1 cellular context compared by ENCODE assay signal in the genomic region with DNA sequence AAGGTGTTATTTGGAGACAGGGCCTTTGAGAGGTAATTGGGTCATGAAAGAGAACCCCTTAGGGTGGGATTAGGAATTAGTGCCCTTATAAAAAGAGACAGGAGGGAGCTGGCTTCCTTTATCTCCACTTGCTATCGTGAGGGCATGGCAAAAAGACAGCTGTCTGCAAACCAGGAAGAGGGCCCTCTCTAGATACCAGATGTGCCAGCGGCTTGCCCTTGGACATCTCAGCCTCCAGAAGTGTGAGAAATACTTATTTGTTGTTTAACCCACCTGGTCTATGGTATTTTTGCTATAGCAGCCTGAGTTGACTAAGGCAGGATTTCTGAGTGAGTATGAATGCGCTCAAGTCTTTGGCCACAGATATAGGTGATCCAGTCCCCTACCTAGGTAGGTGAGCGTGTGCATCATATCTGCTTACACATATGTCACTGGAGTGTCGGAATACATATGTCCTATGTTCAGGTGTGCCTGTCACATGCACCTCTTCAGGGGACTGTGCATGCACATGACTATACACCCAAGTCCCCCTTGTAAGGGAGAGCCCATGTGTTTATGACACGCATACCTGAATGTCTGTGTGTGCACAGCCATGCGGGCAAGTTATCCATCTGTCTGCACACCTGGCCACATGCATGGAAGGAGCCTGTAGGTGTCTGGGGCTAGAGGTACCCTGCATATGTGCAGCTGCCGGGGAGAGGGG.
TF ChIP-seq lines count a peak whose summit lies in the region.

No MANE protein-coding gene starts in this region.

TF ChIP-seq in GM12878, 131 proteins besides CTCF, POLR2A, EP300 and RAD21:
- TF ChIP-seq RUNX3 (IDR thresholded peaks at IDR 0.05; ENCODE audit: low read length) (no peak), SIN3A (IDR thresholded peaks at IDR 0.05; ENCODE audit: low read depth, low read length) (no peak), SPI1 (IDR thresholded peaks at IDR 0.05; ENCODE audit: borderline replicate concordance, insufficient read depth, low read depth, low read length) (no peak), ZNF274 (IDR thresholded peaks at IDR 0.05; ENCODE audit: insufficient read depth, insufficient read length) (no peak), YBX1 (IDR thresholded peaks at IDR 0.05) (no peak)
- TF ChIP-seq, protein P1, sequence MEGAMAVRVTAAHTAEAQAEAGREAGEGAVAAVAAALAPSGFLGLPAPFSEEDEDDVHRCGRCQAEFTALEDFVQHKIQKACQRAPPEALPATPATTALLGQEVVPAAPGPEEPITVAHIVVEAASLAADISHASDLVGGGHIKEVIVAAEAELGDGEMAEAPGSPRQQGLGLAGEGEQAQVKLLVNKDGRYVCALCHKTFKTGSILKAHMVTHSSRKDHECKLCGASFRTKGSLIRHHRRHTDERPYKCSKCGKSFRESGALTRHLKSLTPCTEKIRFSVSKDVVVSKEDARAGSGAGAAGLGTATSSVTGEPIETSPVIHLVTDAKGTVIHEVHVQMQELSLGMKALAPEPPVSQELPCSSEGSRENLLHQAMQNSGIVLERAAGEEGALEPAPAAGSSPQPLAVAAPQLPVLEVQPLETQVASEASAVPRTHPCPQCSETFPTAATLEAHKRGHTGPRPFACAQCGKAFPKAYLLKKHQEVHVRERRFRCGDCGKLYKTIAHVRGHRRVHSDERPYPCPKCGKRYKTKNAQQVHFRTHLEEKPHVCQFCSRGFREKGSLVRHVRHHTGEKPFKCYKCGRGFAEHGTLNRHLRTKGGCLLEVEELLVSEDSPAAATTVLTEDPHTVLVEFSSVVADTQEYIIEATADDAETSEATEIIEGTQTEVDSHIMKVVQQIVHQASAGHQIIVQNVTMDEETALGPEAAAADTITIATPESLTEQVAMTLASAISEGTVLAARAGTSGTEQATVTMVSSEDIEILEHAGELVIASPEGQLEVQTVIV (IDR thresholded peaks at IDR 0.05; ENCODE audit: borderline replicate concordance, partially characterized antibody): no peak
- TF ChIP-seq, protein P2, sequence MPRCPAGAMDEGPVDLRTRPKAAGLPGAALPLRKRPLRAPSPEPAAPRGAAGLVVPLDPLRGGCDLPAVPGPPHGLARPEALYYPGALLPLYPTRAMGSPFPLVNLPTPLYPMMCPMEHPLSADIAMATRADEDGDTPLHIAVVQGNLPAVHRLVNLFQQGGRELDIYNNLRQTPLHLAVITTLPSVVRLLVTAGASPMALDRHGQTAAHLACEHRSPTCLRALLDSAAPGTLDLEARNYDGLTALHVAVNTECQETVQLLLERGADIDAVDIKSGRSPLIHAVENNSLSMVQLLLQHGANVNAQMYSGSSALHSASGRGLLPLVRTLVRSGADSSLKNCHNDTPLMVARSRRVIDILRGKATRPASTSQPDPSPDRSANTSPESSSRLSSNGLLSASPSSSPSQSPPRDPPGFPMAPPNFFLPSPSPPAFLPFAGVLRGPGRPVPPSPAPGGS (IDR thresholded peaks at IDR 0.05; ENCODE audit: borderline replicate concordance, insufficient read depth, low read depth, low read length, poor library complexity, severe bottlenecking): no peak
- TF ChIP-seq, protein P3, sequence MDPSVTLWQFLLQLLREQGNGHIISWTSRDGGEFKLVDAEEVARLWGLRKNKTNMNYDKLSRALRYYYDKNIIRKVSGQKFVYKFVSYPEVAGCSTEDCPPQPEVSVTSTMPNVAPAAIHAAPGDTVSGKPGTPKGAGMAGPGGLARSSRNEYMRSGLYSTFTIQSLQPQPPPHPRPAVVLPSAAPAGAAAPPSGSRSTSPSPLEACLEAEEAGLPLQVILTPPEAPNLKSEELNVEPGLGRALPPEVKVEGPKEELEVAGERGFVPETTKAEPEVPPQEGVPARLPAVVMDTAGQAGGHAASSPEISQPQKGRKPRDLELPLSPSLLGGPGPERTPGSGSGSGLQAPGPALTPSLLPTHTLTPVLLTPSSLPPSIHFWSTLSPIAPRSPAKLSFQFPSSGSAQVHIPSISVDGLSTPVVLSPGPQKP (IDR thresholded peaks at IDR 0.05; ENCODE audit: low read depth, low read length): no peak
